ENCODE assay signal across 1 cellular context in genomic region chr22:32627091-32627490, GRCh38.
TF ChIP-seq lines count a peak whose summit lies in the region.

No MANE protein-coding gene starts in this region.

TF ChIP-seq in WTC11, 78 proteins besides CTCF, POLR2A, EP300 and RAD21:
- TF ChIP-seq, protein P1, sequence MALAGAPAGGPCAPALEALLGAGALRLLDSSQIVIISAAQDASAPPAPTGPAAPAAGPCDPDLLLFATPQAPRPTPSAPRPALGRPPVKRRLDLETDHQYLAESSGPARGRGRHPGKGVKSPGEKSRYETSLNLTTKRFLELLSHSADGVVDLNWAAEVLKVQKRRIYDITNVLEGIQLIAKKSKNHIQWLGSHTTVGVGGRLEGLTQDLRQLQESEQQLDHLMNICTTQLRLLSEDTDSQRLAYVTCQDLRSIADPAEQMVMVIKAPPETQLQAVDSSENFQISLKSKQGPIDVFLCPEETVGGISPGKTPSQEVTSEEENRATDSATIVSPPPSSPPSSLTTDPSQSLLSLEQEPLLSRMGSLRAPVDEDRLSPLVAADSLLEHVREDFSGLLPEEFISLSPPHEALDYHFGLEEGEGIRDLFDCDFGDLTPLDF (CRISPR knock-in tag; IDR thresholded peaks at IDR 0.05), result no peak
- TF ChIP-seq SMAD4 (CRISPR knock-in tag; IDR thresholded peaks at IDR 0.05) (no peak), TEAD1 (CRISPR knock-in tag; IDR thresholded peaks at IDR 0.05) (no peak), SOX15 (CRISPR knock-in tag; IDR thresholded peaks at IDR 0.05) (no peak), FOXP4 (CRISPR knock-in tag; IDR thresholded peaks at IDR 0.05) (no peak)
- TF ChIP-seq, protein P2, sequence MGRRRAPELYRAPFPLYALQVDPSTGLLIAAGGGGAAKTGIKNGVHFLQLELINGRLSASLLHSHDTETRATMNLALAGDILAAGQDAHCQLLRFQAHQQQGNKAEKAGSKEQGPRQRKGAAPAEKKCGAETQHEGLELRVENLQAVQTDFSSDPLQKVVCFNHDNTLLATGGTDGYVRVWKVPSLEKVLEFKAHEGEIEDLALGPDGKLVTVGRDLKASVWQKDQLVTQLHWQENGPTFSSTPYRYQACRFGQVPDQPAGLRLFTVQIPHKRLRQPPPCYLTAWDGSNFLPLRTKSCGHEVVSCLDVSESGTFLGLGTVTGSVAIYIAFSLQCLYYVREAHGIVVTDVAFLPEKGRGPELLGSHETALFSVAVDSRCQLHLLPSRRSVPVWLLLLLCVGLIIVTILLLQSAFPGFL (CRISPR knock-in tag; IDR thresholded peaks at IDR 0.05; ENCODE audit: borderline replicate concordance), result no peak
